14 cellular contexts compared by ENCODE assay signal in the genomic region with DNA sequence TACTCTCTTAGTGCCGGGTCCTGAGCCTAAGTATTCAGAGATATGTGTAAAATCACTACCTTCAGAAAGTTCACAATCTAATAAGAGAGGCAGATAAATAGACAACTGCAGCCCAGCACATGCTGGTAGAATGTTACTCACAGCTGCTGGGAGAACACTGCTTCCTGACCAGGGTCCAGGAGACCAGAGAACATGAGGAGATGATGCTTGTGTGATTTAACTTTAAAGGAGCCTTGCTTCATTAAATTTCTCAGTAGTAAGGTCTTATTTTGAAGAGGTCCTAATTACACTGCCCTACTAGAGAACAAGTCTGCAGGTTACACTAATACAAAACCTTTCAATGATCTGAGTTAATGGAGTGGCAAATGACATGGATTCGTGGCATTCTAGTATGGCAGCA.
DNase-seq lines count a peak whose midpoint lies in the region; ATAC-seq, FAIRE-seq and TF ChIP-seq lines count a peak whose summit lies in the region.
"Had no signal": no experiment of that assay in that cellular context is flagged by ENCODE, and none has a peak within 500 bp of the region (broad histone marks: within the 10 kb centered on the region; RNA-seq: fewer than 3 reads in every experiment).

No MANE protein-coding gene starts in this region.

- H3K27me3 ChIP-seq in Loucy (ENCODE audit: insufficient read depth, low read length, poor library complexity, severe bottlenecking) = no peaks in the 10 kb centered on the region
- H3K27me3 ChIP-seq: adrenal gland, heart right ventricle had no signal

- H3K36me3 ChIP-seq in Loucy (ENCODE audit: insufficient read depth, low read length) = no peaks in the 10 kb centered on the region
- H3K36me3 ChIP-seq: adrenal gland, heart right ventricle had no signal

- no peaks in the 10 kb centered on the region for H3K9me2 ChIP-seq in Loucy (replicated peaks; ENCODE audit: low read depth, low read length)

- no peak for FAIRE-seq in D721Med (lab: Jason Lieb, UNC)
- FAIRE-seq: GM12892 had no signal

- no peaks in the 10 kb centered on the region for H3K9me3 ChIP-seq in Loucy (ENCODE audit: insufficient read depth, low read depth, low read length)
- H3K9me3 ChIP-seq: adrenal gland had no signal

- peak overlapping the region; percentile 6 for H3K9ac ChIP-seq in Loucy (ENCODE audit: low read depth, low read length, poor library complexity, severe bottlenecking)

- H3K4me3 ChIP-seq in AG10803 (ENCODE audit: low read length) (no peak overlapping the region), Loucy (ENCODE audit: low read length, poor library complexity, severe bottlenecking) (peak overlapping the region; percentile 34)
- H3K4me3 ChIP-seq: adrenal gland, heart right ventricle had no signal

- ATAC-seq in GM18502 (IDR thresholded peaks at IDR 0.05; ENCODE audit: poor library complexity, unreplicated experiment) (peak; percentile 0), HG02870 (IDR thresholded peaks at IDR 0.05; ENCODE audit: unreplicated experiment) (no peak), GM21825 (IDR thresholded peaks at IDR 0.05; ENCODE audit: unreplicated experiment) (no peak)
- ATAC-seq: HCT116, heart right ventricle, left cardiac atrium had no signal

- no peaks in the 10 kb centered on the region for H4K20me1 ChIP-seq in Loucy (ENCODE audit: insufficient read depth, low read length, poor library complexity, severe bottlenecking)

- H3K79me2 ChIP-seq in Loucy (ENCODE audit: insufficient read depth, low read length) = no peaks in the 10 kb centered on the region

- H3K4me2 ChIP-seq in Loucy (ENCODE audit: low read depth, low read length, poor library complexity, severe bottlenecking) = peak overlapping the region; percentile 62

- peaks cover 73% of the 10 kb centered on the region for H3K4me1 ChIP-seq in Loucy (ENCODE audit: insufficient read depth, low read length, poor library complexity, severe bottlenecking)

- DNase-seq in AG10803 (ENCODE audit: low read depth) (peak; percentile 15), amniotic epithelial cell (ENCODE audit: low read depth) (peak; percentile 42), D721Med (ENCODE audit: insufficient read length, low spot score) (no peak), epidermal melanocyte (ENCODE audit: insufficient read length, low spot score) (no peak)
- DNase-seq: heart right ventricle, left cardiac atrium, NCI-H345 had no signal

- no peaks in the 10 kb centered on the region; the same call in 1 of the 2 replicates for H3F3A ChIP-seq in Loucy (ENCODE audit: low read depth)

- H2AFZ ChIP-seq in Loucy (ENCODE audit: low read length) = no peak overlapping the region

- TF ChIP-seq CTCF in AG10803 (conservative IDR thresholded peaks at IDR 0.05; ENCODE audit: low read length) = no peak
- TF ChIP-seq CTCF in Loucy (conservative IDR thresholded peaks at IDR 0.05; ENCODE audit: low read length) = no peak
- TF ChIP-seq CTCF in D721Med (IDR thresholded peaks at IDR 0.05; ENCODE audit: insufficient read depth, missing control alignments) = no peak

Comparison
In these comparisons a context has a peak if more than half of its experiments do, and no peak if none do; other contexts are left out.
1. DNase-seq: peak in AG10803 (single experiment) and amniotic epithelial cell (single experiment); none in D721Med (single experiment) and epidermal melanocyte (single experiment).